Comparison of ENCODE assay signal across 19 cellular contexts in genomic region chr11:9675691-9676090, GRCh38. TPM values are rescaled to one million over a fixed set of nuclear protein-coding genes. Genes with fewer than 3 reads are reported as not detected.
DNase-seq lines count a peak whose midpoint lies in the region; ATAC-seq, FAIRE-seq and TF ChIP-seq lines count a peak whose summit lies in the region.
"Had no signal": no experiment of that assay in that cellular context is flagged by ENCODE, and none has a peak within 500 bp of the region (broad histone marks: within the 10 kb centered on the region; RNA-seq: fewer than 3 reads in every experiment).

No MANE protein-coding gene starts in this region.

- H3K27me3 Mint-ChIP-seq in endothelial cell (ENCODE audit: unreplicated experiment) (peaks cover 6% of the 10 kb centered on the region), osteocyte (ENCODE audit: unreplicated experiment) (no peaks in the 10 kb centered on the region), natural killer cell (ENCODE audit: low read depth in 2 of 2) (no peaks in the 10 kb centered on the region)
- H3K27me3 Mint-ChIP-seq: activated naive CD8-positive, alpha-beta T cell treated with anti-CD3 and anti-CD28 coated beads for 36 hours had no signal

- peak; percentile 84 for FAIRE-seq in GM12892 (lab: Jason Lieb, UNC)

- ATAC-seq in HG03521 (IDR thresholded peaks at IDR 0.05; ENCODE audit: unreplicated experiment) (no peak), natural killer cell (no peak)
- ATAC-seq: activated CD8-positive, alpha-beta T cell treated with anti-CD3 and anti-CD28 coated beads, Interleukin-2, amount 10 ng/mL, durations not matched to agents 7 days and 5 days; heart right ventricle; right lobe of liver had no signal

- H3K4me1 Mint-ChIP-seq in endothelial cell (ENCODE audit: unreplicated experiment) = peaks cover 32% of the 10 kb centered on the region
- peaks cover 32% of the 10 kb centered on the region for H3K4me1 Mint-ChIP-seq in osteocyte (ENCODE audit: unreplicated experiment)
- H3K4me1 Mint-ChIP-seq in natural killer cell = peaks cover 0 to 11% of the 10 kb centered on the region in 2 donors
- H3K4me1 Mint-ChIP-seq: activated naive CD8-positive, alpha-beta T cell treated with anti-CD3 and anti-CD28 coated beads for 36 hours had no signal

- no peak for TF ChIP-seq POLR2A in GM12892 (IDR thresholded peaks at IDR 0.05; ENCODE audit: low read depth, low read length)

- H3K36me3 ChIP-seq in NT2/D1 (ENCODE audit: insufficient read depth, insufficient read length, low read length) = peaks cover 11% of the 10 kb centered on the region
- H3K36me3 ChIP-seq: right lobe of liver had no signal

- intact Hi-C loops in natural killer cell (cut with micrococcal nuclease) = no loop called here

- H3K27ac Mint-ChIP-seq in endothelial cell (ENCODE audit: unreplicated experiment) = peak overlapping the region; percentile 70
- peak overlapping the region; percentile 53 for H3K27ac Mint-ChIP-seq in osteocyte (ENCODE audit: unreplicated experiment)
- H3K27ac Mint-ChIP-seq in natural killer cell = peak overlapping the region in 1 of 2 donors; percentile 56
- H3K27ac Mint-ChIP-seq: activated CD8-positive, alpha-beta T cell treated with anti-CD3 and anti-CD28 coated beads, Interleukin-2, amount 10 ng/mL, durations not matched to agents 7 days and 5 days; activated naive CD8-positive, alpha-beta T cell treated with anti-CD3 and anti-CD28 coated beads for 36 hours had no signal

- no peak for DNase-seq in GM12892 (ENCODE audit: insufficient read length)
- peak; percentile 80 for DNase-seq in NT2/D1 (ENCODE audit: low read depth, low spot score)
- DNase-seq in endothelial cell (ENCODE audit: low spot score) = no peak
- no peak for DNase-seq in osteocyte (ENCODE audit: extremely low spot score, unreplicated experiment)
- no peak for DNase-seq in activated naive CD4-positive, alpha-beta T cell treated with anti-CD3 and anti-CD28 coated beads, Interleukin-2, amount 50 U/mL, for 16 hours
- DNase-seq in natural killer cell = no peak
- DNase-seq in NCI-H446 treated with DMSO at 0.1 percent for 48 hours (lab: John Stamatoyannopoulos, UW) = no peak
- DNase-seq: activated CD8-positive, alpha-beta T cell treated with anti-CD3 and anti-CD28 coated beads, Interleukin-2, amount 10 ng/mL, durations not matched to agents 7 days and 5 days; activated naive CD8-positive, alpha-beta T cell treated with anti-CD3 and anti-CD28 coated beads for 36 hours; activated T-cell treated with anti-CD3 and anti-CD28 coated beads, Interleukin-2, amount 50 U/mL, for 48 hours; heart right ventricle; NCI-H146; NCI-H446; occipital lobe; right lobe of liver; Right ventricle myocardium superior; stimulated activated CD4-positive, alpha-beta T cell treated with anti-CD3 and anti-CD28 coated beads, Interleukin-1b, Interleukin-23, amount 100 ng/mL, for 48 hours; T-helper 1 cell had no signal

- no peak for TF ChIP-seq CTCF in endothelial cell (IDR thresholded peaks at IDR 0.05; ENCODE audit: unreplicated experiment)
- no peak for TF ChIP-seq CTCF in osteocyte (IDR thresholded peaks at IDR 0.05)
- no peak for TF ChIP-seq CTCF in natural killer cell (IDR thresholded peaks at IDR 0.05)

- H3K9me3 ChIP-seq in NT2/D1 (ENCODE audit: insufficient read depth, low read length) = peaks cover under 1% of the 10 kb centered on the region; the same call in 1 of the 2 replicates
- H3K9me3 ChIP-seq: right lobe of liver had no signal

- no peaks in the 10 kb centered on the region for H3K4me1 ChIP-seq in NT2/D1 (ENCODE audit: insufficient read depth, insufficient read length)
- H3K4me1 ChIP-seq: right lobe of liver had no signal

- H3K9ac ChIP-seq in NT2/D1 (ENCODE audit: insufficient read length, low read depth) = no peak overlapping the region

- H3K27me3 ChIP-seq in NT2/D1 (ENCODE audit: insufficient read depth, insufficient read length) = no peaks in the 10 kb centered on the region
- H3K27me3 ChIP-seq: heart right ventricle, right lobe of liver had no signal

- H3K36me3 Mint-ChIP-seq in endothelial cell (ENCODE audit: low read depth, unreplicated experiment) (no peaks in the 10 kb centered on the region), osteocyte (ENCODE audit: unreplicated experiment) (peaks cover 5% of the 10 kb centered on the region), natural killer cell (no peaks in the 10 kb centered on the region)
- H3K36me3 Mint-ChIP-seq: activated naive CD8-positive, alpha-beta T cell treated with anti-CD3 and anti-CD28 coated beads for 36 hours had no signal

- no peak overlapping the region for H3K4me3 ChIP-seq in NT2/D1 (ENCODE audit: insufficient read length, low read depth)
- H3K4me3 ChIP-seq: heart right ventricle, right lobe of liver had no signal

- H3K4me3 Mint-ChIP-seq in endothelial cell (ENCODE audit: unreplicated experiment) (no peak overlapping the region), osteocyte (ENCODE audit: unreplicated experiment) (no peak overlapping the region), natural killer cell (no peak overlapping the region)
- H3K4me3 Mint-ChIP-seq: activated CD8-positive, alpha-beta T cell treated with anti-CD3 and anti-CD28 coated beads, Interleukin-2, amount 10 ng/mL, durations not matched to agents 7 days and 5 days; activated naive CD8-positive, alpha-beta T cell treated with anti-CD3 and anti-CD28 coated beads for 36 hours had no signal

- no peaks in the 10 kb centered on the region for H3K9me3 Mint-ChIP-seq in endothelial cell (ENCODE audit: unreplicated experiment)
- H3K9me3 Mint-ChIP-seq in osteocyte (ENCODE audit: unreplicated experiment) = no peaks in the 10 kb centered on the region
- H3K9me3 Mint-ChIP-seq in natural killer cell = no peaks in the 10 kb centered on the region
- H3K9me3 Mint-ChIP-seq: activated naive CD8-positive, alpha-beta T cell treated with anti-CD3 and anti-CD28 coated beads for 36 hours had no signal

RNA-seq across cellular contexts. Expression of gene SWAP70, which starts 11.8 kb away (rescaled TPM):
- 82.1 TPM for polyA plus RNA-seq in GM12892 (2012; ENCODE audit: missing spikeins)
- total RNA-seq in endothelial cell (ENCODE audit: unreplicated experiment) = 36.0 TPM
- 37.4 and 39.7 TPM in 2 replicates for total RNA-seq in osteocyte
- total RNA-seq in natural killer cell = 10 to 100 TPM; 11.8 to 14.0 (median 11.9) TPM
